In genomic region chr6:113858605-113859348, GRCh38 we compare ENCODE assay signal across 8 cellular contexts. TPM values are rescaled to one million over a fixed set of nuclear protein-coding genes. Genes with fewer than 3 reads are reported as not detected.
DNase-seq lines count a peak whose midpoint lies in the region; ATAC-seq and TF ChIP-seq lines count a peak whose summit lies in the region.

No MANE protein-coding gene starts in this region.

- H3K4me1 ChIP-seq in psoas muscle (peaks cover 5% of the 10 kb centered on the region), uterus (no peaks in the 10 kb centered on the region)

- intact Hi-C loops in left ventricle myocardium superior (cut with micrococcal nuclease), result no loop called here
- intact Hi-C loops in psoas muscle (cut with DNase I), result loop anchor here (1.0 to 10.0 kb wide), 8 partner anchors 36 to 1076 kb away; no protein-coding TSS in a partner anchor
- intact Hi-C loops in uterus (cut with DNase I; ENCODE audit: low total_unique reads), result no loop called here

- no peaks in the 10 kb centered on the region for H3K36me3 Mint-ChIP-seq in T-cell

- POLR2A ChIA-PET in T-cell (lab: Charles Lee), result no interaction called here

- no peaks in the 10 kb centered on the region for H3K36me3 ChIP-seq in psoas muscle (ENCODE audit: insufficient read depth in 1 of 2, low read depth in 1 of 2)
- no peaks in the 10 kb centered on the region for H3K36me3 ChIP-seq in uterus

- H3K4me3 Mint-ChIP-seq in T-cell, result peak overlapping the region in 2 of 3 donors; percentile 28 to 67

- H3K27me3 Mint-ChIP-seq in T-cell, result peaks cover 31 to 41% of the 10 kb centered on the region in 2 donors

- DNase-seq in NCI-H1105 treated with DMSO at 0.1 percent for 48 hours (lab: John Stamatoyannopoulos, UW) (peak; percentile 94), T-cell (peak; percentile 37 to 76 (median 58)), amniotic stem cell (lab: John Stamatoyannopoulos, UW) (peak; percentile 85), left ventricle myocardium superior (peak; percentile 94), psoas muscle (peak; percentile 89 to 94), uterus (peak; percentile 79 to 91)

- TF ChIP-seq CTCF in GM12874 (IDR thresholded peaks at IDR 0.05; ENCODE audit: insufficient read depth, low read depth, low read length) (peak; percentile 87), psoas muscle (IDR thresholded peaks at IDR 0.05) (peak; percentile 100), uterus (IDR thresholded peaks at IDR 0.05) (peak; percentile 90 to 99 (median 96))

- ATAC-seq in HG02623 (IDR thresholded peaks at IDR 0.05; ENCODE audit: unreplicated experiment), result peak; percentile 80
- peak; percentile 75 to 91 (median 83) for ATAC-seq in T-cell (replicated peaks in 1 of 4)
- peak; percentile 87 for ATAC-seq in left ventricle myocardium superior
- ATAC-seq in psoas muscle, result peak; percentile 84 to 95 (median 92)

- peak; percentile 76 to 80 for TF ChIP-seq POLR2A in uterus (IDR thresholded peaks at IDR 0.05)

- no peaks in the 10 kb centered on the region for H3K9me3 Mint-ChIP-seq in T-cell

- peaks cover 0 to 24% (median 21%) of the 10 kb centered on the region in 3 donors for H3K4me1 Mint-ChIP-seq in T-cell

- CTCF ChIA-PET in T-cell (lab: Charles Lee), result interaction anchor here (0.6 to 2.3 kb wide), 5 partner anchors 20 to 1680 kb away, joined by 3 to 10 read pairs (median 7); no protein-coding TSS in a partner anchor

- H3K27ac Mint-ChIP-seq in T-cell, result no peak overlapping the region

- H3K27me3 ChIP-seq in psoas muscle (ENCODE audit: insufficient read depth in 3 of 3, low read length in 2 of 3) (no peaks in the 10 kb centered on the region), uterus (no peaks in the 10 kb centered on the region)

- H3K27ac ChIP-seq in psoas muscle (peak overlapping the region; percentile 95), uterus (peak overlapping the region; percentile 94 to 98)

- WGBS in psoas muscle, 3 donors, result 0% methylated on average over 57 to 59 of the region's 59 CpGs

- H3K4me3 ChIP-seq in psoas muscle (peak overlapping the region; percentile 96), uterus (peak overlapping the region; percentile 51 to 73)

- no peaks in the 10 kb centered on the region for H3K9me3 ChIP-seq in psoas muscle
- no peaks in the 10 kb centered on the region for H3K9me3 ChIP-seq in uterus

RNA-seq across cellular contexts. Expression of gene MARCKS, which starts 1.6 kb away (rescaled TPM):
- total RNA-seq in T-cell (1 to 10 TPM in 3 of 5 donors, under 1 TPM in 2; 0.33 to 2.6 (median 1.2) TPM), left ventricle myocardium superior (25.4 TPM), psoas muscle (10 to 100 TPM in 2 of 4 donors, 1 to 10 TPM in 2; 6.7 to 56.3 (median 12.5) TPM), uterus (100 to 1,000 TPM in 1 of 4 donors, 10 to 100 TPM in 3; 14.9 to 140 (median 42.6) TPM)
- polyA plus RNA-seq in psoas muscle, result 1 to 10 TPM; 3.1 to 6.3 (median 3.6) TPM

Comparison
In these comparisons a context has a peak if more than half of its experiments do, and no peak if none do; other contexts are left out.
1. Peak in every context shown above with its lines: DNase-seq, ATAC-seq, H3K4me3 ChIP-seq and H3K27ac ChIP-seq.
2. intact Hi-C loops: an anchor here in psoas muscle (1.0 to 10.0 kb wide); none called in left ventricle myocardium superior and uterus.